In genomic region chr19:18765224-18765623, GRCh38 we compare ENCODE assay signal across 1 cellular context.
TF ChIP-seq lines count a peak whose summit lies in the region.

No MANE protein-coding gene starts in this region.

TF ChIP-seq in K562, 482 proteins besides CTCF, POLR2A, EP300 and RAD21:
- TF ChIP-seq POLR2G (IDR thresholded peaks at IDR 0.05; ENCODE audit: low read depth, low read length) (0 out of 2 replicates have a peak, but pooled peaks have one; percentile 26), MXD1 (CRISPR knock-in tag; IDR thresholded peaks at IDR 0.05; ENCODE audit: borderline replicate concordance, poor library complexity, severe bottlenecking) (no peak), ETV5 (CRISPR knock-in tag; IDR thresholded peaks at IDR 0.05; ENCODE audit: low read depth) (no peak)
